ENCODE assay signal across 28 cellular contexts in genomic region chr1:200546577-200546976, GRCh38.
"Had no signal": no experiment of that assay in that cellular context is flagged by ENCODE, and none has a peak within 500 bp of the region (broad histone marks: within the 10 kb centered on the region; RNA-seq: fewer than 3 reads in every experiment).

No MANE protein-coding gene starts in this region.

- H3K4me2 ChIP-seq: hepatocyte, neural progenitor cell had no signal

- H3K4me1 Mint-ChIP-seq: endodermal cell, mesothelial cell of epicardium, nephron, neural progenitor cell had no signal

- H3K4me3 ChIP-seq: colonic mucosa, esophagus muscularis mucosa, gastroesophageal sphincter, heart left ventricle, hepatocyte, lung, mucosa of descending colon, neural progenitor cell, prostate gland, sigmoid colon, thoracic aorta, tibial nerve, upper lobe of left lung had no signal

- H3K36me3 ChIP-seq: colonic mucosa, esophagus muscularis mucosa, gastroesophageal sphincter, heart left ventricle, neural progenitor cell, prostate gland, sigmoid colon, thoracic aorta, tibial nerve, upper lobe of left lung had no signal

- H3K79me2 ChIP-seq: hepatocyte had no signal

- H3K27ac Mint-ChIP-seq: dendritic cell treated with granulocyte-macrophage colony-stimulating factor and Interleukin-4, amounts not matched to agents 40 ng/mL and 50 ng/mL, for 4 days; endodermal cell; mesothelial cell of epicardium; nephron; neural progenitor cell; stimulated activated effector memory CD8-positive, alpha-beta T cell treated with anti-CD3 and anti-CD28 coated beads, Interleukin-12 subunit alpha, Interleukin-12 subunit beta, amount 100 ng/mL, for 72 hours; stimulated activated naive CD8-positive, alpha-beta T cell treated with anti-CD3 and anti-CD28 coated beads, Interleukin-15, Interleukin-2, amounts not matched to agents 100 ng/mL and 50 ng/mL, for 24 hours had no signal

- H3K36me3 Mint-ChIP-seq: mesothelial cell of epicardium; naive B cell; stimulated activated effector memory CD8-positive, alpha-beta T cell treated with anti-CD3 and anti-CD28 coated beads, Interleukin-12 subunit alpha, Interleukin-12 subunit beta, amount 100 ng/mL, for 72 hours had no signal

- H3K9me3 ChIP-seq: colonic mucosa, esophagus muscularis mucosa, gastroesophageal sphincter, heart left ventricle, mucosa of descending colon, prostate gland, sigmoid colon, thoracic aorta, tibial nerve, upper lobe of left lung had no signal

- H3K4me1 ChIP-seq: colonic mucosa, esophagus muscularis mucosa, gastroesophageal sphincter, heart left ventricle, neural progenitor cell, prostate gland, sigmoid colon, tibial nerve, upper lobe of left lung had no signal

- H3K27me3 ChIP-seq: colonic mucosa, esophagus muscularis mucosa, heart left ventricle, hepatocyte, neural progenitor cell, sigmoid colon, tibial nerve, upper lobe of left lung had no signal

- H3K9ac ChIP-seq: neural progenitor cell had no signal

- H3K27me3 Mint-ChIP-seq: dendritic cell treated with granulocyte-macrophage colony-stimulating factor and Interleukin-4, amounts not matched to agents 40 ng/mL and 50 ng/mL, for 4 days; stimulated activated naive CD8-positive, alpha-beta T cell treated with anti-CD3 and anti-CD28 coated beads, Interleukin-15, Interleukin-2, amounts not matched to agents 100 ng/mL and 50 ng/mL, for 24 hours had no signal

- H3K27ac ChIP-seq: colonic mucosa, esophagus muscularis mucosa, foreskin keratinocyte, gastroesophageal sphincter, heart left ventricle, hepatocyte, neural progenitor cell, prostate gland, sigmoid colon, thoracic aorta, tibial nerve, upper lobe of left lung had no signal

- DNase-seq: colonic mucosa; effector CD8-positive, alpha-beta T cell; endodermal cell; foreskin keratinocyte; heart left ventricle; kidney; mesenchymal stem cell; mucosa of descending colon; naive B cell; right cardiac atrium; sigmoid colon; stimulated activated CD4-positive, alpha-beta T cell treated with anti-CD3 and anti-CD28 coated beads, Interleukin-2, amount 100 ng/mL, for 24 hours; stimulated activated CD4-positive, alpha-beta T cell treated with anti-CD3 and anti-CD28 coated beads, Interleukin-4, amount 100 ng/mL, for 24 hours; upper lobe of left lung had no signal

- H3K9me3 Mint-ChIP-seq: dendritic cell treated with granulocyte-macrophage colony-stimulating factor and Interleukin-4, amounts not matched to agents 40 ng/mL and 50 ng/mL, for 4 days; endodermal cell; mesothelial cell of epicardium; naive B cell; nephron; neural progenitor cell; stimulated activated effector memory CD8-positive, alpha-beta T cell treated with anti-CD3 and anti-CD28 coated beads, Interleukin-12 subunit alpha, Interleukin-12 subunit beta, amount 100 ng/mL, for 72 hours; stimulated activated naive CD8-positive, alpha-beta T cell treated with anti-CD3 and anti-CD28 coated beads, Interleukin-15, Interleukin-2, amounts not matched to agents 100 ng/mL and 50 ng/mL, for 24 hours had no signal

- ATAC-seq: foreskin keratinocyte; gastroesophageal sphincter; heart left ventricle; left lobe of liver; mucosa of descending colon; right cardiac atrium; stimulated activated effector memory CD8-positive, alpha-beta T cell treated with anti-CD3 and anti-CD28 coated beads, Interleukin-12 subunit alpha, Interleukin-12 subunit beta, amount 100 ng/mL, for 72 hours had no signal

- H3K4me3 Mint-ChIP-seq: dendritic cell treated with granulocyte-macrophage colony-stimulating factor and Interleukin-4, amounts not matched to agents 40 ng/mL and 50 ng/mL, for 4 days; endodermal cell; mesothelial cell of epicardium; naive B cell; nephron; neural progenitor cell; stimulated activated effector memory CD8-positive, alpha-beta T cell treated with anti-CD3 and anti-CD28 coated beads, Interleukin-12 subunit alpha, Interleukin-12 subunit beta, amount 100 ng/mL, for 72 hours; stimulated activated naive CD8-positive, alpha-beta T cell treated with anti-CD3 and anti-CD28 coated beads, Interleukin-15, Interleukin-2, amounts not matched to agents 100 ng/mL and 50 ng/mL, for 24 hours had no signal

- H2AFZ ChIP-seq: hepatocyte, neural progenitor cell had no signal
